Comparison of ENCODE assay signal across 9 cellular contexts in genomic region chr12:50934981-50935807, GRCh38. TPM values are rescaled to one million over a fixed set of nuclear protein-coding genes. Genes with fewer than 3 reads are reported as not detected.
DNase-seq lines count a peak whose midpoint lies in the region; ATAC-seq, FAIRE-seq and TF ChIP-seq lines count a peak whose summit lies in the region.
"Had no signal": no experiment of that assay in that cellular context is flagged by ENCODE, and none has a peak within 500 bp of the region (broad histone marks: within the 10 kb centered on the region; RNA-seq: fewer than 3 reads in every experiment).

No MANE protein-coding gene starts in this region.

- FAIRE-seq in keratinocyte (lab: Jason Lieb, UNC) = no peak

- H3K4me1 Mint-ChIP-seq in H9 = peaks cover 16 to 25% of the 10 kb centered on the region in 2 experiments

- no peaks in the 10 kb centered on the region for H4K20me1 ChIP-seq in H9 (ENCODE audit: control insufficient read depth, insufficient read depth, insufficient read length)
- H4K20me1 ChIP-seq in keratinocyte (ENCODE audit: control insufficient read depth, extremely low read depth, insufficient read depth, low read length) = no peaks in the 10 kb centered on the region
- no peaks in the 10 kb centered on the region for H4K20me1 ChIP-seq in smooth muscle cell (ENCODE audit: low read depth)

- no peak overlapping the region for H2BK12ac ChIP-seq in H9 (ENCODE audit: insufficient read length, low read depth, low read length)

- H3K36me3 ChIP-seq in body of pancreas (replicated peaks in 1 of 2; ENCODE audit: insufficient read depth in 1 of 2, low read depth in 2 of 2) (peaks cover 0 to 8% of the 10 kb centered on the region in 2 donors), keratinocyte (ENCODE audit: control insufficient read depth in 2 of 2, extremely low read depth in 1 of 2, insufficient read depth in 2 of 2, low read length in 2 of 2) (no peaks in the 10 kb centered on the region), smooth muscle cell (ENCODE audit: low read depth) (no peaks in the 10 kb centered on the region)

- no peaks in the 10 kb centered on the region for H3K9me3 Mint-ChIP-seq in H9

- WGBS in H9 (ENCODE audit: extremely low coverage, insufficient read length, low lambda C conversion rate) = no CpG with 5 or more reads among the region's 6 CpGs
- WGBS in body of pancreas, 2 donors = 41 to 53% methylated on average over 6 of the region's 6 CpGs
- 30% methylated on average over 6 of the region's 6 CpGs for WGBS in smooth muscle cell (ENCODE audit: low lambda C conversion rate)

- H3K36me3 Mint-ChIP-seq in H9 (ENCODE audit: insufficient read depth in 1 of 3, low read depth in 3 of 3) = peaks cover 0 to 6% (median 5%) of the 10 kb centered on the region in 3 experiments; a peak in 4 of 7 replicates

- H3K27me3 Mint-ChIP-seq in H9 (ENCODE audit: low read depth) = no peaks in the 10 kb centered on the region

- intact Hi-C loops in body of pancreas (cut with DNase I) = no loop called here

- no peak overlapping the region for H3K4me3 Mint-ChIP-seq in H9

- H3K27ac ChIP-seq in H9 (ENCODE audit: insufficient read length, low read depth, low read length) (no peak overlapping the region), body of pancreas (peak overlapping the region in 3 of 4 donors; percentile 29 to 73 (median 32)), keratinocyte (ENCODE audit: control insufficient read depth, insufficient read depth, low read length) (no peak overlapping the region), smooth muscle cell (ENCODE audit: low read depth) (peak overlapping the region; percentile 90)

- H3K56ac ChIP-seq in H9 (ENCODE audit: insufficient read length, low read depth, low read length) = no peak overlapping the region

- H3K9me1 ChIP-seq in keratinocyte (ENCODE audit: control insufficient read depth, extremely low read depth, insufficient read depth, low read length) = no peaks in the 10 kb centered on the region

- H3K79me1 ChIP-seq in H9 (ENCODE audit: insufficient read depth, low read depth, low read length, poor library complexity, severe bottlenecking) = no peaks in the 10 kb centered on the region

- no peaks in the 10 kb centered on the region for H3K27me3 ChIP-seq in H9 (ENCODE audit: insufficient read depth, low read length)
- H3K27me3 ChIP-seq in body of pancreas = no peaks in the 10 kb centered on the region
- H3K27me3 ChIP-seq in keratinocyte (ENCODE audit: control insufficient read depth, extremely low read depth, insufficient read depth, low read length) = no peaks in the 10 kb centered on the region
- H3K27me3 ChIP-seq in smooth muscle cell (ENCODE audit: low read depth) = no peaks in the 10 kb centered on the region

- no peak overlapping the region for H2BK15ac ChIP-seq in H9 (ENCODE audit: low read depth, low read length)

- H3K18ac ChIP-seq in H9 (ENCODE audit: insufficient read length, low read depth, low read length) = no peak overlapping the region

- H3K9me3 ChIP-seq in H9 (ENCODE audit: control insufficient read depth, low read depth, low read length) (no peaks in the 10 kb centered on the region), body of pancreas (peaks cover 0 to 8% (median 0%) of the 10 kb centered on the region in 3 donors), keratinocyte (ENCODE audit: control insufficient read depth, low read depth, low read length) (peaks cover 2% of the 10 kb centered on the region), smooth muscle cell (replicated peaks; ENCODE audit: low read depth) (no peaks in the 10 kb centered on the region)

- dilution Hi-C loops in keratinocyte (cut with MboI; ENCODE audit: extremely low pct_ligation_motif_present, low sequenced_read_pairs) = no loop called here

- H2BK120ac ChIP-seq in H9 (ENCODE audit: low read depth, low read length, poor library complexity, severe bottlenecking) = no peak overlapping the region

- no peak overlapping the region for H3K4ac ChIP-seq in H9 (ENCODE audit: low read depth, low read length)

- no peak overlapping the region for H3T11ph ChIP-seq in H9 (ENCODE audit: low read length)

- H3K79me2 ChIP-seq in H9 (ENCODE audit: insufficient read depth, low read length) (no peaks in the 10 kb centered on the region), keratinocyte (ENCODE audit: control insufficient read depth, insufficient read depth, low read length) (no peaks in the 10 kb centered on the region), smooth muscle cell (ENCODE audit: low read depth) (no peaks in the 10 kb centered on the region)

- TF ChIP-seq CTCF in H9 (conservative IDR thresholded peaks at IDR 0.05) = no peak
- no peak for TF ChIP-seq CTCF in body of pancreas (IDR thresholded peaks at IDR 0.05)
- no peak for TF ChIP-seq CTCF in keratinocyte (optimal IDR thresholded peaks at IDR 0.05 in 1 of 3, IDR thresholded peaks at IDR 0.05 in 1 of 3, conservative IDR thresholded peaks at IDR 0.05 in 1 of 3; ENCODE audit: extremely low read depth in 1 of 3, insufficient read depth in 2 of 3, low read length in 3 of 3)
- TF ChIP-seq CTCF in smooth muscle cell (IDR thresholded peaks at IDR 0.05; ENCODE audit: borderline replicate concordance, insufficient read depth, poor library complexity, severe bottlenecking) = no peak

- TF ChIP-seq POLR2A in body of pancreas (IDR thresholded peaks at IDR 0.05) = no peak

- H3K27ac Mint-ChIP-seq in H9 = peak overlapping the region in 2 of 3 experiments; percentile 26 to 39; a peak in 2 of 7 replicates

- no peak overlapping the region for H2BK5ac ChIP-seq in H9 (ENCODE audit: insufficient read length, low read length)

- no peaks in the 10 kb centered on the region for H3K23me2 ChIP-seq in H9 (ENCODE audit: insufficient read length, low read depth, low read length, poor library complexity, severe bottlenecking)

- H3K9ac ChIP-seq in H9 (ENCODE audit: extremely low read depth, insufficient read length, low read length) = no peak overlapping the region
- H3K9ac ChIP-seq in keratinocyte (ENCODE audit: control insufficient read depth, extremely low read depth, insufficient read depth, low read length) = no peak overlapping the region
- H3K9ac ChIP-seq in smooth muscle cell (ENCODE audit: low read depth) = peak overlapping the region; percentile 33

- ATAC-seq in body of pancreas (peak; percentile 31), GM21717 (IDR thresholded peaks at IDR 0.05; ENCODE audit: unreplicated experiment) (no peak)
- no peak for ATAC-seq in stimulated activated naive CD8-positive, alpha-beta T cell treated with anti-CD3 and anti-CD28 coated beads, Interleukin-15, Interleukin-2, amounts not matched to agents 100 U/mL and 50 U/mL, for 24 hours

- DNase-seq in H9 (no peak), body of pancreas (no peak), keratinocyte (ENCODE audit: low read depth, low spot score) (no peak), smooth muscle cell (lab: John Stamatoyannopoulos, UW; ENCODE audit: unreplicated experiment) (no peak), T1000 (lab: John Stamatoyannopoulos, UW) (no peak)
- no peak for DNase-seq in stimulated activated naive CD8-positive, alpha-beta T cell treated with anti-CD3 and anti-CD28 coated beads, Interleukin-15, Interleukin-2, amounts not matched to agents 100 U/mL and 50 U/mL, for 24 hours
- DNase-seq in activated T-cell treated with anti-CD3 and anti-CD28 coated beads, Interleukin-2, amount 50 U/mL, for 1 hour = no peak
- DNase-seq: activated naive CD4-positive, alpha-beta T cell had no signal

- peaks cover 10% of the 10 kb centered on the region for H3F3A ChIP-seq in smooth muscle cell (ENCODE audit: low read depth)

- H2AK5ac ChIP-seq in H9 (ENCODE audit: insufficient read length, low read length) = no peak overlapping the region

- no peak overlapping the region for H3K4me3 ChIP-seq in body of pancreas
- H3K4me3 ChIP-seq in keratinocyte (ENCODE audit: control insufficient read depth in 2 of 3, extremely low read depth in 1 of 3, insufficient read depth in 2 of 3, low read depth in 1 of 3, low read length in 3 of 3) = no peak overlapping the region
- H3K4me3 ChIP-seq in smooth muscle cell = peak overlapping the region; percentile 17

- H4K5ac ChIP-seq in H9 (ENCODE audit: insufficient read length, low read depth, low read length) = no peak overlapping the region

- H2AFZ ChIP-seq in H9 (ENCODE audit: low read length) (no peak overlapping the region), keratinocyte (ENCODE audit: control insufficient read depth, low read length) (peak overlapping the region; percentile 3), smooth muscle cell (ENCODE audit: low read depth) (no peak overlapping the region)

- no peak overlapping the region for H3K14ac ChIP-seq in H9 (ENCODE audit: insufficient read depth, low read length)

- H4K8ac ChIP-seq in H9 (replicated peaks; ENCODE audit: insufficient read length, low read depth, low read length) = no peak overlapping the region

- H3K4me2 ChIP-seq in H9 (ENCODE audit: insufficient read depth, insufficient read length, low read length) (no peak overlapping the region), keratinocyte (ENCODE audit: control insufficient read depth, extremely low read depth, insufficient read depth, low read depth, low read length) (peak overlapping the region; percentile 38), smooth muscle cell (peak overlapping the region; percentile 71)

- no peak overlapping the region for H2BK20ac ChIP-seq in H9 (ENCODE audit: low read depth, low read length, poor library complexity, severe bottlenecking)

- H3K4me1 ChIP-seq in H9 (ENCODE audit: insufficient read depth, low read length) (peaks cover 6% of the 10 kb centered on the region; the same call in 1 of the 2 replicates), body of pancreas (peaks cover 58% of the 10 kb centered on the region), keratinocyte (ENCODE audit: control insufficient read depth, extremely low read depth, insufficient read depth, low read length) (peaks cover 11% of the 10 kb centered on the region), smooth muscle cell (ENCODE audit: low read depth) (peaks cover 19% of the 10 kb centered on the region)

- no peak overlapping the region for H3K23ac ChIP-seq in H9 (ENCODE audit: insufficient read length, low read depth, low read length)

- no peak overlapping the region for H4K91ac ChIP-seq in H9 (ENCODE audit: insufficient read length, low read depth, low read length)

RNA-seq across cellular contexts. Expression of gene HIGD1C, which starts 17.1 kb away (rescaled TPM):
- total RNA-seq in H9 (2021) (not detected in 2 replicates), body of pancreas (not detected), smooth muscle cell (not detected in 2 replicates)
- polyA plus RNA-seq in keratinocyte (not detected in 3 replicates), smooth muscle cell (not detected in 2 replicates)
- polyA plus RNA-seq in keratinocyte (2011; ENCODE audit: low read depth) = not detected
- not detected in 2 replicates for polyA plus RNA-seq in keratinocyte (2011; cell fraction: cytosol; rRNA removed)
- polyA plus RNA-seq in keratinocyte (2011; cell fraction: nucleus; rRNA removed) = not detected in 2 replicates
- polyA plus RNA-seq in keratinocyte (2012; ENCODE audit: low replicate concordance) = not detected in 2 replicates
- not detected in 3 replicates for polyA minus RNA-seq in keratinocyte
- not detected for polyA minus RNA-seq in keratinocyte (2011; cell fraction: cytosol; rRNA and poly(A)+ RNA removed)
- not detected in 2 replicates for polyA minus RNA-seq in keratinocyte (2011; cell fraction: nucleus; rRNA and poly(A)+ RNA removed)

Comparison
In these comparisons a context has a peak if more than half of its experiments do, and no peak if none do; other contexts are left out.
1. H3K27ac ChIP-seq: peak in body of pancreas (3 of 4) and smooth muscle cell (single experiment); none in H9 (single experiment) and keratinocyte (single experiment).